ENCODE assay signal across 13 cellular contexts in the genomic region with DNA sequence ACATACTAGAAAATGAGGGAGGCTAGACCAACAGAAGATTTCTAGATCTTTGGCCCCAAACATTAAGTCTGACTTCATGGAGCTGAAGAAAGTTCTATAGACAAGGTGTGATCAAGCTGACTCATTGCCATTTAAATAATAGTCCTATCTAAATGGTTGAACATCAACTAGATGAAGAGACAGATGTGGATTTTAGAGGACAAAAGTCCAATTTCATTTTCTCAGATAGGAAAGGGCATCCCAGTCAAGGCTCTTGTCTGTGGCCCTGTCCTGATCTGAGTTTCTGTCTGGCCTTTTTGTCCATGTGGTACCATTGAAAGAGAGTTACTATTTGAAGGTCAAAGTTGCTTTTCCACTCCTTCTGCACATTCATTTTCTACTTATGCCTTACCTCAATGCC.
"Had no signal": no experiment of that assay in that cellular context is flagged by ENCODE, and none has a peak within 500 bp of the region (broad histone marks: within the 10 kb centered on the region; RNA-seq: fewer than 3 reads in every experiment).

No MANE protein-coding gene starts in this region.

- H3K27ac Mint-ChIP-seq: activated naive CD4-positive, alpha-beta T cell treated with anti-CD3 and anti-CD28 coated beads, Interleukin-2, amount 50 U/mL, for 24 hours; dendritic cell treated with granulocyte-macrophage colony-stimulating factor and Interleukin-4, amounts not matched to agents 40 ng/mL and 50 ng/mL, for 4 days; memory B cell; stimulated activated naive B cell treated with anti-CD40 and anti-IgM and Interleukin-4, amounts not matched to agents 10 μg/mL and 1 μg/mL and 100 μg/mL, for 72 hours; T-helper 2 cell treated with Interferon-gamma antibody and Interleukin-4, amounts not matched to agents 5 μg/mL and 100 μg/mL, for 36 hours had no signal

- DNase-seq: activated effector memory CD4-positive, alpha-beta T cell treated with Interleukin-2 at 50 U/mL for 16 hours; effector memory CD8-positive, alpha-beta T cell; glutamatergic neuron; pancreas; retina; stimulated activated naive B cell treated with anti-CD40 and anti-IgM and Interleukin-4, amounts not matched to agents 10 μg/mL and 1 μg/mL and 100 μg/mL, for 72 hours; SW 1271 had no signal

- H3K9me3 Mint-ChIP-seq: activated naive CD4-positive, alpha-beta T cell treated with anti-CD3 and anti-CD28 coated beads, Interleukin-2, amount 50 U/mL, for 24 hours; dendritic cell treated with granulocyte-macrophage colony-stimulating factor and Interleukin-4, amounts not matched to agents 40 ng/mL and 50 ng/mL, for 4 days; effector memory CD8-positive, alpha-beta T cell; memory B cell; stimulated activated naive B cell treated with anti-CD40 and anti-IgM and Interleukin-4, amounts not matched to agents 10 μg/mL and 1 μg/mL and 100 μg/mL, for 72 hours; T-helper 2 cell treated with Interferon-gamma antibody and Interleukin-4, amounts not matched to agents 5 μg/mL and 100 μg/mL, for 36 hours had no signal

- H3K4me3 ChIP-seq: pancreas, tibial nerve had no signal

- H3K27me3 ChIP-seq: pancreas, tibial nerve had no signal

- ATAC-seq: effector memory CD8-positive, alpha-beta T cell; pancreas; stimulated activated naive B cell treated with anti-CD40 and anti-IgM and Interleukin-4, amounts not matched to agents 10 μg/mL and 1 μg/mL and 100 μg/mL, for 72 hours had no signal

- H3K36me3 ChIP-seq: pancreas, tibial nerve had no signal

- H3K9me3 ChIP-seq: pancreas, tibial nerve had no signal

- H3K27me3 Mint-ChIP-seq: activated naive CD4-positive, alpha-beta T cell treated with anti-CD3 and anti-CD28 coated beads, Interleukin-2, amount 50 U/mL, for 24 hours; brain; dendritic cell treated with granulocyte-macrophage colony-stimulating factor and Interleukin-4, amounts not matched to agents 40 ng/mL and 50 ng/mL, for 4 days; effector memory CD8-positive, alpha-beta T cell; memory B cell; stimulated activated naive B cell treated with anti-CD40 and anti-IgM and Interleukin-4, amounts not matched to agents 10 μg/mL and 1 μg/mL and 100 μg/mL, for 72 hours had no signal

- H3K4me3 Mint-ChIP-seq: activated naive CD4-positive, alpha-beta T cell treated with anti-CD3 and anti-CD28 coated beads, Interleukin-2, amount 50 U/mL, for 24 hours; brain; dendritic cell treated with granulocyte-macrophage colony-stimulating factor and Interleukin-4, amounts not matched to agents 40 ng/mL and 50 ng/mL, for 4 days; effector memory CD8-positive, alpha-beta T cell; memory B cell; stimulated activated naive B cell treated with anti-CD40 and anti-IgM and Interleukin-4, amounts not matched to agents 10 μg/mL and 1 μg/mL and 100 μg/mL, for 72 hours; T-helper 2 cell treated with Interferon-gamma antibody and Interleukin-4, amounts not matched to agents 5 μg/mL and 100 μg/mL, for 36 hours had no signal
